19 cellular contexts compared by ENCODE assay signal in the genomic region with DNA sequence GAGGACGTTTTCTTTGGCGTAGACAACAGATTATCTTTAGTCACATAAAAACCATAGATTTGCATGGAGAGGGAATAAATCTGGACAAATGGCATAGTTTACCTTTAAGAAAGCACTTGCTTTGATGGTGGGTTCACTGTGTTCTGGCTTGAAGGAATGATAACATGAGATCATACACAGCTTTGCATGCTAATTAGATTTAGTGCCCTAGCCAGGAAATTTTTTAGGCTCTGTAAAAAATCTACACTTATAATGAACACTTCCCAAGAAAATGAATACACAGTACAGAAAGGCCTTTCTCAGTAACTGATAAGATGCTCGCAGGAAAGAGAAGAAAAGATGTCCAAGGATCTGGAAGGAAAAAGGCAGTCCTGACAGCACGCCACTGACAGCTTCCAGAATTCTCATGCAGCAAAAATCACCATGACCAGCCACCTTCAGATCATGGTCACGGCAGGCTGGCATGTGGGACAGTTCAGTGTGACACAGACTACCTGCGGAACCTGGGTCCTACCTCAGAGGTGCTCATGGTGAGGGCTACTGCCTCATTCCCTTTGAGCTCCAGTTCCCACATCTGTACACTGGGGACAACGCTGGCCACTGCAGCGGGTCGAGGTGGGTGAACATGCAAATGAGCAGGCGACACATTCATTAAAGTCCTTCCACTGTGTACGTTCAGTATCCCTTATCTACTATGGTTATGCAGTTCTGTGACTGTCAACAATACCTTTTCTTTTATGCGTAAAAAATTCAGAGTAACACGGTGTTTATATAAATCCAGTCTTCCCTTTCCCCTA.
DNase-seq lines count a peak whose midpoint lies in the region; ATAC-seq, FAIRE-seq and TF ChIP-seq lines count a peak whose summit lies in the region.
"Had no signal": no experiment of that assay in that cellular context is flagged by ENCODE, and none has a peak within 500 bp of the region (broad histone marks: within the 10 kb centered on the region; RNA-seq: fewer than 3 reads in every experiment).

No MANE protein-coding gene starts in this region.

- H3K4me1 ChIP-seq in DOHH2 (ENCODE audit: control insufficient read depth, low read length) = peaks cover 27% of the 10 kb centered on the region
- H3K4me1 ChIP-seq in OCI-LY7 (ENCODE audit: insufficient read depth, low read length, poor library complexity, severe bottlenecking) = peaks cover 31% of the 10 kb centered on the region
- H3K4me1 ChIP-seq in mesenchymal stem cell (ENCODE audit: control insufficient read depth, insufficient read depth, low read depth, low read length) = no peaks in the 10 kb centered on the region
- peaks cover 18% of the 10 kb centered on the region for H3K4me1 ChIP-seq in left ventricle myocardium inferior
- peaks cover 21 to 30% (median 22%) of the 10 kb centered on the region in 3 donors for H3K4me1 ChIP-seq in pancreas

- CTCF ChIA-PET in OCI-LY7 (lab: Charles Lee; ENCODE audit: unreplicated experiment) = interaction anchor here (0.6 kb wide), 1 partner anchor 14 kb away, joined by 3 read pairs; no protein-coding TSS in a partner anchor

- no peak overlapping the region for H2BK15ac ChIP-seq in mesenchymal stem cell (ENCODE audit: low read depth, poor library complexity, severe bottlenecking)

- H2AK5ac ChIP-seq in mesenchymal stem cell (ENCODE audit: low read length, severe bottlenecking) = no peak overlapping the region

- H3K36me3 ChIP-seq in DOHH2 (ENCODE audit: control insufficient read depth, low read length) (no peaks in the 10 kb centered on the region), OCI-LY7 (ENCODE audit: insufficient read depth, low read length) (peaks cover 13% of the 10 kb centered on the region), mesenchymal stem cell (ENCODE audit: control insufficient read depth in 1 of 2, insufficient read depth in 2 of 2, low read depth in 1 of 2, low read length in 2 of 2) (no peaks in the 10 kb centered on the region), left ventricle myocardium inferior (peaks cover 28% of the 10 kb centered on the region), pancreas (no peaks in the 10 kb centered on the region)
- H3K36me3 ChIP-seq: thyroid gland had no signal

- no peak for TF ChIP-seq CTCF in DOHH2 (IDR thresholded peaks at IDR 0.05; ENCODE audit: low read depth, low read length, poor library complexity, severe bottlenecking)
- TF ChIP-seq CTCF in OCI-LY7 (conservative IDR thresholded peaks at IDR 0.05; ENCODE audit: low read length) = no peak
- TF ChIP-seq CTCF in left ventricle myocardium inferior (IDR thresholded peaks at IDR 0.05; ENCODE audit: borderline replicate concordance) = no peak
- TF ChIP-seq CTCF in pancreas (IDR thresholded peaks at IDR 0.05) = no peak

- H2AFZ ChIP-seq in OCI-LY7 (ENCODE audit: low read length) = no peak overlapping the region
- H2AFZ ChIP-seq in mesenchymal stem cell (ENCODE audit: low read depth, low read length) = no peak overlapping the region

- H3K79me1 ChIP-seq in mesenchymal stem cell (replicated peaks; ENCODE audit: low read length, poor library complexity, severe bottlenecking) = no peaks in the 10 kb centered on the region

- no peak overlapping the region for H3K23ac ChIP-seq in mesenchymal stem cell (ENCODE audit: low read length in 2 of 2)

- no peak for DNase-seq in OCI-LY7 (ENCODE audit: low spot score)
- no peak for DNase-seq in mesenchymal stem cell
- no peak for DNase-seq in left ventricle myocardium inferior
- no peak for DNase-seq in pancreas
- DNase-seq: activated CD4-positive, alpha-beta T cell treated with anti-CD3 and anti-CD28 coated beads for 36 hours; amniotic stem cell; cerebellar nuclear complex; COR-L47; NCI-H1092; NCI-H2029 treated with DMSO at 0.1 percent for 48 hours; NCI-H446 treated with DMSO at 0.1 percent for 48 hours; RPMI8226; stimulated activated CD4-positive, alpha-beta T cell treated with anti-CD3 and anti-CD28 coated beads, Interleukin-12 subunit alpha, Interleukin-12 subunit beta, amount 100 ng/mL, for 4 hours; thyroid gland had no signal

- H2BK120ac ChIP-seq in mesenchymal stem cell (ENCODE audit: low read depth, low read length) = no peak overlapping the region

- POLR2A ChIA-PET in OCI-LY7 (lab: Charles Lee) = interaction anchor here (0.8 to 1.9 kb wide), 2 partner anchors 12 to 13 kb away, joined by 3 to 5 read pairs; no protein-coding TSS in a partner anchor

- FAIRE-seq in pancreas (lab: Jason Lieb, UNC) = no peak
- FAIRE-seq: K562 had no signal

- H3K9me3 ChIP-seq in DOHH2 (ENCODE audit: control insufficient read depth, insufficient read depth, low read length) = 0 out of 2 replicates have a peak, but pooled peaks cover 2% of the 10 kb centered on the region
- H3K9me3 ChIP-seq in OCI-LY7 (ENCODE audit: low read length) = 0 out of 2 replicates have a peak, but pooled peaks cover 10% of the 10 kb centered on the region
- H3K9me3 ChIP-seq in mesenchymal stem cell (ENCODE audit: control insufficient read depth, low read length) = peaks cover 64% of the 10 kb centered on the region
- peaks cover 54% of the 10 kb centered on the region for H3K9me3 ChIP-seq in left ventricle myocardium inferior (replicated peaks)
- no peaks in the 10 kb centered on the region for H3K9me3 ChIP-seq in pancreas
- H3K9me3 ChIP-seq: thyroid gland had no signal

- no peak overlapping the region for H3K9ac ChIP-seq in mesenchymal stem cell (ENCODE audit: low read length)

- no TSS peak for BruUV-seq in OCI-LY7 (replicated peaks; lab: Mats Ljungman, UMichigan)

- H4K91ac ChIP-seq in mesenchymal stem cell (ENCODE audit: low read length) = peak overlapping the region; percentile 32

- 85% methylated on average over 12 of the region's 13 CpGs for WGBS in mesenchymal stem cell
- WGBS in pancreas, 2 donors = 86 to 87% methylated on average over 13 of the region's 13 CpGs

- H2BK12ac ChIP-seq in mesenchymal stem cell (ENCODE audit: low read length in 2 of 2) = no peak overlapping the region

- H4K8ac ChIP-seq in mesenchymal stem cell (ENCODE audit: low read length) = no peak overlapping the region

- H3F3A ChIP-seq in DOHH2 (ENCODE audit: control insufficient read depth, insufficient read depth) = no peaks in the 10 kb centered on the region

- no peak overlapping the region for H3K4ac ChIP-seq in mesenchymal stem cell (ENCODE audit: low read depth in 1 of 2, low read length in 2 of 2)

- H4K20me1 ChIP-seq in DOHH2 (ENCODE audit: control insufficient read depth, insufficient read depth, low read depth, low read length) = peaks cover 36% of the 10 kb centered on the region
- H4K20me1 ChIP-seq in OCI-LY7 (ENCODE audit: insufficient read depth, low read length) = no peaks in the 10 kb centered on the region; the same call in 1 of the 2 replicates

- no peak overlapping the region for H2BK5ac ChIP-seq in mesenchymal stem cell (ENCODE audit: low read depth, low read length, poor library complexity, severe bottlenecking)

- H3K27ac ChIP-seq in DOHH2 (ENCODE audit: low read depth, low read length) (no peak overlapping the region), OCI-LY7 (ENCODE audit: low read depth, low read length, poor library complexity, severe bottlenecking) (no peak overlapping the region), mesenchymal stem cell (ENCODE audit: low read length, poor library complexity, severe bottlenecking) (no peak overlapping the region), left ventricle myocardium inferior (replicated peaks) (no peak overlapping the region), pancreas (no peak overlapping the region)
- H3K27ac ChIP-seq: thyroid gland had no signal

- H3K27me3 ChIP-seq in DOHH2 (ENCODE audit: control insufficient read depth, low read length) = peaks cover 15% of the 10 kb centered on the region; the same call in 1 of the 2 replicates
- peaks cover 0 to 2% of the 10 kb centered on the region in 2 experiments for H3K27me3 ChIP-seq in mesenchymal stem cell (ENCODE audit: control insufficient read depth in 1 of 2, insufficient read depth in 1 of 2, low read length in 2 of 2)
- no peaks in the 10 kb centered on the region for H3K27me3 ChIP-seq in left ventricle myocardium inferior (ENCODE audit: low read depth)
- H3K27me3 ChIP-seq in pancreas = no peaks in the 10 kb centered on the region
- H3K27me3 ChIP-seq: thyroid gland had no signal

- H3K79me2 ChIP-seq in DOHH2 (ENCODE audit: control insufficient read depth, low read length) (no peaks in the 10 kb centered on the region), OCI-LY7 (ENCODE audit: insufficient read depth, low read depth, low read length) (no peaks in the 10 kb centered on the region)

- H3K14ac ChIP-seq in mesenchymal stem cell (ENCODE audit: low read length in 2 of 2) = no peak overlapping the region

- H3K18ac ChIP-seq in mesenchymal stem cell (ENCODE audit: low read depth in 1 of 2, low read length in 2 of 2) = no peak overlapping the region

- ATAC-seq in GM18909 (IDR thresholded peaks at IDR 0.05; ENCODE audit: poor library complexity, unreplicated experiment) (peak; percentile 20), HG03520 (IDR thresholded peaks at IDR 0.05; ENCODE audit: unreplicated experiment) (no peak), pancreas (no peak)
- ATAC-seq: activated CD4-positive, alpha-beta T cell treated with anti-CD3 and anti-CD28 coated beads for 36 hours; K562; left lobe of liver had no signal

- H3K4me3 ChIP-seq in DOHH2 (ENCODE audit: low read length) = no peak overlapping the region
- H3K4me3 ChIP-seq in OCI-LY7 (ENCODE audit: low read depth, low read length, poor library complexity, severe bottlenecking) = no peak overlapping the region
- H3K4me3 ChIP-seq in mesenchymal stem cell (ENCODE audit: insufficient read depth in 1 of 2, low read depth in 1 of 2, low read length in 2 of 2) = no peak overlapping the region
- no peak overlapping the region for H3K4me3 ChIP-seq in left ventricle myocardium inferior
- H3K4me3 ChIP-seq in pancreas = no peak overlapping the region
- H3K4me3 ChIP-seq: K562, thyroid gland had no signal

- no peaks in the 10 kb centered on the region for H3K9me2 ChIP-seq in DOHH2 (replicated peaks; ENCODE audit: control insufficient read depth, low read length)
- H3K9me2 ChIP-seq in OCI-LY7 (ENCODE audit: insufficient read depth, low read length) = no peaks in the 10 kb centered on the region

- H3K4me2 ChIP-seq in DOHH2 (ENCODE audit: low read length) = peak overlapping the region; percentile 11
- H3K4me2 ChIP-seq in OCI-LY7 (ENCODE audit: low read length) = peak overlapping the region; percentile 20; the same call in 1 of the 2 replicates
- no peak overlapping the region for H3K4me2 ChIP-seq in mesenchymal stem cell (ENCODE audit: low read length, poor library complexity, severe bottlenecking)

- intact Hi-C loops in OCI-LY7 (cut with micrococcal nuclease; ENCODE audit: unreplicated experiment) (no loop called here), left ventricle myocardium inferior (cut with micrococcal nuclease) (no loop called here), pancreas (cut with DNase I) (no loop called here)
